In the genomic region with DNA sequence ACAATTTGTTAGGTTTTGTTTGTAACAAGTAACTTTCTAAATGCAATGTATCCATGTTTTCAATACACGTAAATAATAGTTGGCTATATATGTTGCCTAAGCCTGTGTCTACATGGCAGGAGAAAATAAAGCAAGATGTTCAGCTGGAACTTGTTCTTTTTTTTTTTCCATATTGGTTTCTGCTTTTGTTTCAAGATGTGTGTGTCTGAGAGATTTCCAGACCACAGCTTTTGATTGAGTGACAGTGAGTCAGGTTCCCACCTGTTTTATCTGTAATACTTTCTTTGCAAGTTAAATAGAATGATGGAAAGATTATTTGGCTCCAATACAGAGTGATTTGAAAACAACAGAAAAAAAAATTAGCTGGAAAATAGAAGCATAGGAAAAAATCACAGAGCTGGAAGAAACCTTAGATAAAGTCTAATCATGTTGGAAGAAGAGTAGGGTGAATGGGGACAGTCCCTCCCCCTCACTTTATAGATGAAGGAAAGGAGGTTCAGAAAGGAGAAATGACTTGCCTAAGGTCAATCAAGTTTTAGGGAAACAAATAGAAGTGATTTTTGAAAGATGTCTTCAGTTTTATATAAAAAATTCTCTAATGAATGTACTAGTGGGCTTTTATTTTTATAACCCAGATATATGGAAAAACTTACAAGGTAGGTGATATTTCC, we compare ENCODE assay signal across 1 cellular context.
A peak's percentile ranks its signal among the peaks of the same experiment; 100 is the strongest.
TF ChIP-seq lines count a peak whose summit lies in the region.

No MANE protein-coding gene starts in this region.

TF ChIP-seq in K562, 482 proteins besides CTCF, POLR2A, EP300 and RAD21:
- TF ChIP-seq, protein P1, sequence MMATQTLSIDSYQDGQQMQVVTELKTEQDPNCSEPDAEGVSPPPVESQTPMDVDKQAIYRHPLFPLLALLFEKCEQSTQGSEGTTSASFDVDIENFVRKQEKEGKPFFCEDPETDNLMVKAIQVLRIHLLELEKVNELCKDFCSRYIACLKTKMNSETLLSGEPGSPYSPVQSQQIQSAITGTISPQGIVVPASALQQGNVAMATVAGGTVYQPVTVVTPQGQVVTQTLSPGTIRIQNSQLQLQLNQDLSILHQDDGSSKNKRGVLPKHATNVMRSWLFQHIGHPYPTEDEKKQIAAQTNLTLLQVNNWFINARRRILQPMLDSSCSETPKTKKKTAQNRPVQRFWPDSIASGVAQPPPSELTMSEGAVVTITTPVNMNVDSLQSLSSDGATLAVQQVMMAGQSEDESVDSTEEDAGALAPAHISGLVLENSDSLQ (IDR thresholded peaks at IDR 0.05), result peak; percentile 41; the same call in 1 of the 2 replicates
- TF ChIP-seq TBL1XR1 (IDR thresholded peaks at IDR 0.05; ENCODE audit: low read length in 2 of 2), result no peak
- no peak for TF ChIP-seq ZNF561 (CRISPR knock-in tag; conservative IDR thresholded peaks at IDR 0.05)
- no peak for TF ChIP-seq HOXB6 (CRISPR knock-in tag; IDR thresholded peaks at IDR 0.05; ENCODE audit: borderline replicate concordance)
- no peak for TF ChIP-seq JUN (IDR thresholded peaks at IDR 0.05; ENCODE audit: borderline replicate concordance, low read depth, low read length)
- TF ChIP-seq JUN (CRISPR knock-in tag; IDR thresholded peaks at IDR 0.05; ENCODE audit: borderline replicate concordance), result no peak
- no peak for TF ChIP-seq SETDB1 (IDR thresholded peaks at IDR 0.05; ENCODE audit: low read length)
- TF ChIP-seq CBFB (CRISPR knock-in tag; IDR thresholded peaks at IDR 0.05), result no peak
- TF ChIP-seq, protein P2, sequence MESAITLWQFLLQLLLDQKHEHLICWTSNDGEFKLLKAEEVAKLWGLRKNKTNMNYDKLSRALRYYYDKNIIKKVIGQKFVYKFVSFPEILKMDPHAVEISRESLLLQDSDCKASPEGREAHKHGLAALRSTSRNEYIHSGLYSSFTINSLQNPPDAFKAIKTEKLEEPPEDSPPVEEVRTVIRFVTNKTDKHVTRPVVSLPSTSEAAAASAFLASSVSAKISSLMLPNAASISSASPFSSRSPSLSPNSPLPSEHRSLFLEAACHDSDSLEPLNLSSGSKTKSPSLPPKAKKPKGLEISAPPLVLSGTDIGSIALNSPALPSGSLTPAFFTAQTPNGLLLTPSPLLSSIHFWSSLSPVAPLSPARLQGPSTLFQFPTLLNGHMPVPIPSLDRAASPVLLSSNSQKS (CRISPR knock-in tag; IDR thresholded peaks at IDR 0.05), result no peak
